ENCODE assay signal across 14 cellular contexts in the genomic region with DNA sequence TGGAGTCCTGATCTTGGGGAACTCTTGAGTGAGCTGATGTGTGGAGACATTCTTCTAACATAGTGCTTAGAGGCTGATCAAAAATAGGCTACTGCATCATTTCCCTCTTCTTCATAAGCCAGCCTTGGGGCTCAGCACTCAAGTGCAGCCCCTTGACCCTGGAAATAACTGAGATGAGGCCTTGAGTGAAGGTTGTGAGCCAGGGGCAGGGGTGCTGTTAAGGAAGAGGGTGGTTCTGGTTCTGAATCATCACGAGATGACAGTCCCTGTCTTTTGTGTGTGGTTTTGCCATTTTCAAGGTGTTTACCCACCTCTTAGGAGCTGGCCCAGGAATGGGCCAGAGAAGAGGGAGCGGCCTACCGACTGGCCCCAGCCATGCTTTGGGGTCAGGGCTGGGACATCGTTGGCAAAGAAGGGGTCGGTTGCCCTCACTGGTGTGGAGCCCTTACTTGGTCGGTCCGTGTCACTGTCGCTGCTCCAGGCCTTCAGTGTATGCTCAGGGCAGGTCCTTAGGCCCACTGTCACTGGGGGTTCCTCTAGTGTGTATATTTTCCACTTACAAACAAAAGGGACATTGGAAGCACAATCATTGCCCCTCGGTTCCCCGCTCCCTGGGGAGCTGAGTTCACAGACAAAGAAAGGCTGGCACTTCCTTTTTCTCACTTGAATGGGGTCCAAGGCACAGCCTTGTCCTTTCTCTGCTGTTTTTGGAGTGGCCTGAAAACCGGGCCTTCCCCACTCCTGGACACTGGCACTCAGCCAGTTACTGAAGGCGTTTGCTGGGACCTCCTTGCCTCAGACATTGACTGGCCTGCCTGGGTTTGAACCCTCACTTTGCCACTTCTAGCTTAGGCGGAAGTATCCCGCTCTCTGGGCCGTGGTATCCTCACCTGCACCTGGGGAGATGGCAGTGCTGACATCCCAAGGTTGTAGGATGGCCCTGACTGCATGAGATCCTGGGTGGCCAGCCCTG. TPM values are rescaled to one million over a fixed set of nuclear protein-coding genes. Genes with fewer than 3 reads are reported as not detected.
A peak's percentile ranks its signal among the peaks of the same experiment; 100 is the strongest.
DNase-seq lines count a peak whose midpoint lies in the region; ATAC-seq lines count a peak whose summit lies in the region.
"Had no signal": no experiment of that assay in that cellular context is flagged by ENCODE, and none has a peak within 500 bp of the region (broad histone marks: within the 10 kb centered on the region; RNA-seq: fewer than 3 reads in every experiment).

No MANE protein-coding gene starts in this region.

- DNase-seq in NCI-H345 (lab: John Stamatoyannopoulos, UW): peak; percentile 4
- no peak for DNase-seq in NCI-H345 treated with DMSO at 0.1 percent for 48 hours (lab: John Stamatoyannopoulos, UW; ENCODE audit: unreplicated experiment)
- no peak for DNase-seq in activated naive CD8-positive, alpha-beta T cell treated with anti-CD3 and anti-CD28 coated beads, Interleukin-2, amount 50 U/mL, for 24 hours
- DNase-seq in activated naive CD8-positive, alpha-beta T cell treated with anti-CD3 and anti-CD28 coated beads for 36 hours: no peak
- no peak for DNase-seq in activated CD4-positive, alpha-beta memory T cell treated with anti-CD3 and anti-CD28 coated beads, Interleukin-2, amount 10 ng/mL, durations not matched to agents 7 days and 5 days
- DNase-seq in stimulated activated effector memory CD8-positive, alpha-beta T cell treated with anti-CD3 and anti-CD28 coated beads, Interleukin-12 subunit alpha, Interleukin-12 subunit beta, amount 100 ng/mL, for 72 hours (ENCODE audit: low spot score in 2 of 2): no peak
- DNase-seq in ecto neural progenitor cell (ENCODE audit: low spot score): no peak
- DNase-seq: Karpas-422, MM.1S, NCI-H1930, NCI-H2171, NCI-H510A treated with DMSO at 0.1 percent for 48 hours, Peyer's patch had no signal

- CTCF ChIA-PET in activated CD4-positive, alpha-beta memory T cell treated with anti-CD3 and anti-CD28 coated beads, Interleukin-2, amount 10 ng/mL, durations not matched to agents 7 days and 5 days (lab: Charles Lee): no interaction called here

- peak overlapping the region; percentile 2 for H3K27ac Mint-ChIP-seq in activated naive CD8-positive, alpha-beta T cell treated with anti-CD3 and anti-CD28 coated beads, Interleukin-2, amount 50 U/mL, for 24 hours
- no peak overlapping the region for H3K27ac Mint-ChIP-seq in activated naive CD8-positive, alpha-beta T cell treated with anti-CD3 and anti-CD28 coated beads for 36 hours
- peak overlapping the region; percentile 1 for H3K27ac Mint-ChIP-seq in activated CD4-positive, alpha-beta memory T cell treated with anti-CD3 and anti-CD28 coated beads, Interleukin-2, amount 10 ng/mL, durations not matched to agents 7 days and 5 days
- H3K27ac Mint-ChIP-seq in stimulated activated effector memory CD8-positive, alpha-beta T cell treated with anti-CD3 and anti-CD28 coated beads, Interleukin-12 subunit alpha, Interleukin-12 subunit beta, amount 100 ng/mL, for 72 hours: peak overlapping the region; percentile 78

- H3K4me3 Mint-ChIP-seq in activated naive CD8-positive, alpha-beta T cell treated with anti-CD3 and anti-CD28 coated beads, Interleukin-2, amount 50 U/mL, for 24 hours: no peak overlapping the region
- H3K4me3 Mint-ChIP-seq in activated naive CD8-positive, alpha-beta T cell treated with anti-CD3 and anti-CD28 coated beads for 36 hours: no peak overlapping the region
- no peak overlapping the region for H3K4me3 Mint-ChIP-seq in activated CD4-positive, alpha-beta memory T cell treated with anti-CD3 and anti-CD28 coated beads, Interleukin-2, amount 10 ng/mL, durations not matched to agents 7 days and 5 days
- no peak overlapping the region for H3K4me3 Mint-ChIP-seq in stimulated activated effector memory CD8-positive, alpha-beta T cell treated with anti-CD3 and anti-CD28 coated beads, Interleukin-12 subunit alpha, Interleukin-12 subunit beta, amount 100 ng/mL, for 72 hours

- POLR2A ChIA-PET in activated CD4-positive, alpha-beta memory T cell treated with anti-CD3 and anti-CD28 coated beads, Interleukin-2, amount 10 ng/mL, durations not matched to agents 7 days and 5 days (lab: Charles Lee): no interaction called here

- peaks cover 2% of the 10 kb centered on the region for H3K4me1 Mint-ChIP-seq in activated naive CD8-positive, alpha-beta T cell treated with anti-CD3 and anti-CD28 coated beads, Interleukin-2, amount 50 U/mL, for 24 hours
- no peaks in the 10 kb centered on the region for H3K4me1 Mint-ChIP-seq in activated naive CD8-positive, alpha-beta T cell treated with anti-CD3 and anti-CD28 coated beads for 36 hours
- H3K4me1 Mint-ChIP-seq in activated CD4-positive, alpha-beta memory T cell treated with anti-CD3 and anti-CD28 coated beads, Interleukin-2, amount 10 ng/mL, durations not matched to agents 7 days and 5 days: peaks cover 8% of the 10 kb centered on the region
- peaks cover 5% of the 10 kb centered on the region for H3K4me1 Mint-ChIP-seq in stimulated activated effector memory CD8-positive, alpha-beta T cell treated with anti-CD3 and anti-CD28 coated beads, Interleukin-12 subunit alpha, Interleukin-12 subunit beta, amount 100 ng/mL, for 72 hours

- no peaks in the 10 kb centered on the region for H3K9me3 Mint-ChIP-seq in activated naive CD8-positive, alpha-beta T cell treated with anti-CD3 and anti-CD28 coated beads, Interleukin-2, amount 50 U/mL, for 24 hours
- H3K9me3 Mint-ChIP-seq in activated naive CD8-positive, alpha-beta T cell treated with anti-CD3 and anti-CD28 coated beads for 36 hours: no peaks in the 10 kb centered on the region
- H3K9me3 Mint-ChIP-seq in activated CD4-positive, alpha-beta memory T cell treated with anti-CD3 and anti-CD28 coated beads, Interleukin-2, amount 10 ng/mL, durations not matched to agents 7 days and 5 days: peaks cover 2% of the 10 kb centered on the region
- H3K9me3 Mint-ChIP-seq in stimulated activated effector memory CD8-positive, alpha-beta T cell treated with anti-CD3 and anti-CD28 coated beads, Interleukin-12 subunit alpha, Interleukin-12 subunit beta, amount 100 ng/mL, for 72 hours: no peaks in the 10 kb centered on the region

- H3K27me3 Mint-ChIP-seq in activated naive CD8-positive, alpha-beta T cell treated with anti-CD3 and anti-CD28 coated beads, Interleukin-2, amount 50 U/mL, for 24 hours: no peaks in the 10 kb centered on the region
- no peaks in the 10 kb centered on the region for H3K27me3 Mint-ChIP-seq in activated naive CD8-positive, alpha-beta T cell treated with anti-CD3 and anti-CD28 coated beads for 36 hours
- H3K27me3 Mint-ChIP-seq in activated CD4-positive, alpha-beta memory T cell treated with anti-CD3 and anti-CD28 coated beads, Interleukin-2, amount 10 ng/mL, durations not matched to agents 7 days and 5 days: no peaks in the 10 kb centered on the region

- peaks cover 56% of the 10 kb centered on the region for H3K36me3 Mint-ChIP-seq in activated naive CD8-positive, alpha-beta T cell treated with anti-CD3 and anti-CD28 coated beads, Interleukin-2, amount 50 U/mL, for 24 hours (ENCODE audit: low read depth)
- peaks cover 36% of the 10 kb centered on the region for H3K36me3 Mint-ChIP-seq in activated naive CD8-positive, alpha-beta T cell treated with anti-CD3 and anti-CD28 coated beads for 36 hours
- H3K36me3 Mint-ChIP-seq in activated CD4-positive, alpha-beta memory T cell treated with anti-CD3 and anti-CD28 coated beads, Interleukin-2, amount 10 ng/mL, durations not matched to agents 7 days and 5 days (ENCODE audit: low read depth): peaks cover 61% of the 10 kb centered on the region
- H3K36me3 Mint-ChIP-seq in stimulated activated effector memory CD8-positive, alpha-beta T cell treated with anti-CD3 and anti-CD28 coated beads, Interleukin-12 subunit alpha, Interleukin-12 subunit beta, amount 100 ng/mL, for 72 hours: peaks cover 95% of the 10 kb centered on the region

- peak; percentile 42 for ATAC-seq in activated naive CD8-positive, alpha-beta T cell treated with anti-CD3 and anti-CD28 coated beads, Interleukin-2, amount 50 U/mL, for 24 hours
- ATAC-seq in stimulated activated effector memory CD8-positive, alpha-beta T cell treated with anti-CD3 and anti-CD28 coated beads, Interleukin-12 subunit alpha, Interleukin-12 subunit beta, amount 100 ng/mL, for 72 hours: no peak
- ATAC-seq in GM21723 (IDR thresholded peaks at IDR 0.05; ENCODE audit: unreplicated experiment): no peak

RNA-seq across cellular contexts. Expression of a gene that starts 46.6 kb away (rescaled TPM):
- 10 to 100 TPM; 38.6 to 38.7 TPM for total RNA-seq in activated naive CD8-positive, alpha-beta T cell treated with anti-CD3 and anti-CD28 coated beads for 36 hours
- total RNA-seq in activated CD4-positive, alpha-beta memory T cell treated with anti-CD3 and anti-CD28 coated beads, Interleukin-2, amount 10 ng/mL, durations not matched to agents 7 days and 5 days: 10 to 100 TPM; 59.0 to 61.5 TPM
